ENCODE assay signal across 35 cellular contexts in the genomic region with DNA sequence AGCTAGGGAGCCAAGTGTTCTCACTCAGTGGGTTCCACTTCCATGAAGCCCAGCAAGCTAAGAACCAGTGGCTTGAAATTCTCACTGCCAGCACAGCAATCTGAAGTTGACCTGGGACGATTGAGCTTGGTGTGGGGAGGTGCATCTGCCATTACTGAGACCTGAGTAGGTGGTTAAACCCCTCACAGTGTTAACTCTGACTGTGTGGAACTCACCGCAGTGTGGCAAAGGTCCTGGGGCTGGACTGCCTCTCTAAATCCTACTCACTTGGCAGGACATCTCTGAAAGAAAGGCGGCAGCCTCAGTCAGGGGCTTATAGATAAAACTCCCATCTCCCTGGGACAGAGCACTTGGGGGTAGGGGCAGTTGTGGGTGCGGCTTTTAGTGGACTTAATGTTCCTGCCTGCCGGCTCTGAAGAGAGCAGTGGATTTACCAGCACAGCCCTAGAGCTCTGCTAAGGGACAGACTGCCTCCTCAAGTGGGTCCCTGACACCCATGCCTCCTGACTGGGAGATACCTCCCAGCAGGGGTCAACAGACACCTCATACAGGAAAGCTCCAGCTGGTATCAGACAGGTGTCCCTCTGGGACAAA.
"Had no signal": no experiment of that assay in that cellular context is flagged by ENCODE, and none has a peak within 500 bp of the region (broad histone marks: within the 10 kb centered on the region; RNA-seq: fewer than 3 reads in every experiment).

No MANE protein-coding gene starts in this region.

- ATAC-seq: activated CD4-positive, alpha-beta T cell treated with anti-CD3 and anti-CD28 coated beads for 36 hours; activated CD8-positive, alpha-beta memory T cell treated with anti-CD3 and anti-CD28 coated beads, Interleukin-2, amount 10 ng/mL, durations not matched to agents 7 days and 5 days; activated CD8-positive, alpha-beta T cell treated with anti-CD3 and anti-CD28 coated beads, Interleukin-2, amount 10 ng/mL, durations not matched to agents 7 days and 5 days; activated naive CD8-positive, alpha-beta T cell treated with anti-CD3 and anti-CD28 coated beads, Interleukin-2, amount 50 U/mL, for 24 hours had no signal

- H3K27me3 Mint-ChIP-seq: activated B cell treated with CpG ODN at 0.5 μM for 24 hours; activated CD4-positive, alpha-beta memory T cell treated with anti-CD3 and anti-CD28 coated beads, Interleukin-2, amount 10 ng/mL, durations not matched to agents 7 days and 5 days; activated CD4-positive, alpha-beta T cell treated with anti-CD3 and anti-CD28 coated beads for 36 hours; activated CD4-positive, alpha-beta T cell treated with anti-CD3 and anti-CD28 coated beads, Interleukin-2, amount 10 ng/mL, durations not matched to agents 7 days and 5 days; activated CD8-positive, alpha-beta memory T cell treated with anti-CD3 and anti-CD28 coated beads, Interleukin-2, amount 10 ng/mL, durations not matched to agents 7 days and 5 days; activated naive CD4-positive, alpha-beta T cell treated with anti-CD3 and anti-CD28 coated beads, Interleukin-2, amount 10 ng/mL, durations not matched to agents 7 days and 5 days; activated naive CD4-positive, alpha-beta T cell treated with anti-CD3 and anti-CD28 coated beads, Interleukin-2, amount 50 U/mL, for 24 hours; activated naive CD8-positive, alpha-beta T cell treated with anti-CD3 and anti-CD28 coated beads, Interleukin-2, amount 10 ng/mL, durations not matched to agents 7 days and 5 days; activated naive CD8-positive, alpha-beta T cell treated with anti-CD3 and anti-CD28 coated beads, Interleukin-2, amount 50 U/mL, for 24 hours; activated T-cell treated with anti-CD3 and anti-CD28 coated beads, Interleukin-2, amount 50 U/mL, for 24 hours had no signal

- H3K4me1 ChIP-seq: ascending aorta had no signal

- H3K27me3 ChIP-seq: ascending aorta, cardiac muscle cell had no signal

- H3K4me3 Mint-ChIP-seq: activated B cell treated with CpG ODN at 0.5 μM for 24 hours; activated CD4-positive, alpha-beta memory T cell treated with anti-CD3 and anti-CD28 coated beads, Interleukin-2, amount 10 ng/mL, durations not matched to agents 7 days and 5 days; activated CD4-positive, alpha-beta T cell treated with anti-CD3 and anti-CD28 coated beads for 36 hours; activated CD4-positive, alpha-beta T cell treated with anti-CD3 and anti-CD28 coated beads, Interleukin-2, amount 10 ng/mL, durations not matched to agents 7 days and 5 days; activated CD8-positive, alpha-beta memory T cell treated with anti-CD3 and anti-CD28 coated beads, Interleukin-2, amount 10 ng/mL, durations not matched to agents 7 days and 5 days; activated CD8-positive, alpha-beta T cell treated with anti-CD3 and anti-CD28 coated beads, Interleukin-2, amount 10 ng/mL, durations not matched to agents 7 days and 5 days; activated naive CD4-positive, alpha-beta T cell treated with anti-CD3 and anti-CD28 coated beads, Interleukin-2, amount 10 ng/mL, durations not matched to agents 7 days and 5 days; activated naive CD4-positive, alpha-beta T cell treated with anti-CD3 and anti-CD28 coated beads, Interleukin-2, amount 50 U/mL, for 24 hours; activated naive CD8-positive, alpha-beta T cell; activated naive CD8-positive, alpha-beta T cell treated with anti-CD3 and anti-CD28 coated beads, Interleukin-2, amount 10 ng/mL, durations not matched to agents 7 days and 5 days; activated naive CD8-positive, alpha-beta T cell treated with anti-CD3 and anti-CD28 coated beads, Interleukin-2, amount 50 U/mL, for 24 hours; activated T-cell treated with anti-CD3 and anti-CD28 coated beads, Interleukin-2, amount 50 U/mL, for 24 hours; brain; T-helper 1 cell treated with Interleukin-12 subunit alpha and Interleukin-12 subunit beta and Interleukin-4 antibody, amounts not matched to agents 30 μg/mL and 1 μg/mL, for 36 hours; T-helper 2 cell treated with Interferon-gamma antibody and Interleukin-4, amounts not matched to agents 5 μg/mL and 100 μg/mL, for 36 hours had no signal

- H3K27ac Mint-ChIP-seq: activated B cell treated with CpG ODN at 0.5 μM for 24 hours; activated CD4-positive, alpha-beta memory T cell treated with anti-CD3 and anti-CD28 coated beads, Interleukin-2, amount 10 ng/mL, durations not matched to agents 7 days and 5 days; activated CD4-positive, alpha-beta T cell treated with anti-CD3 and anti-CD28 coated beads for 36 hours; activated CD4-positive, alpha-beta T cell treated with anti-CD3 and anti-CD28 coated beads, Interleukin-2, amount 10 ng/mL, durations not matched to agents 7 days and 5 days; activated CD8-positive, alpha-beta memory T cell treated with anti-CD3 and anti-CD28 coated beads, Interleukin-2, amount 10 ng/mL, durations not matched to agents 7 days and 5 days; activated CD8-positive, alpha-beta T cell treated with anti-CD3 and anti-CD28 coated beads, Interleukin-2, amount 10 ng/mL, durations not matched to agents 7 days and 5 days; activated naive CD4-positive, alpha-beta T cell treated with anti-CD3 and anti-CD28 coated beads, Interleukin-2, amount 10 ng/mL, durations not matched to agents 7 days and 5 days; activated naive CD4-positive, alpha-beta T cell treated with anti-CD3 and anti-CD28 coated beads, Interleukin-2, amount 50 U/mL, for 24 hours; activated naive CD8-positive, alpha-beta T cell; activated naive CD8-positive, alpha-beta T cell treated with anti-CD3 and anti-CD28 coated beads, Interleukin-2, amount 10 ng/mL, durations not matched to agents 7 days and 5 days; activated naive CD8-positive, alpha-beta T cell treated with anti-CD3 and anti-CD28 coated beads, Interleukin-2, amount 50 U/mL, for 24 hours; activated T-cell treated with anti-CD3 and anti-CD28 coated beads, Interleukin-2, amount 50 U/mL, for 24 hours; activated T-helper 2 cell treated with anti-CD3 and anti-CD28 coated beads, Interferon-gamma antibody, Interleukin-2, Interleukin-4, amounts not matched to agents 10 μg/mL and 5 μg/mL and 100 μg/mL, durations not matched to agents 14 hours and 24 hours and 36 hours; brain; T-helper 1 cell treated with Interleukin-12 subunit alpha and Interleukin-12 subunit beta and Interleukin-4 antibody, amounts not matched to agents 30 μg/mL and 1 μg/mL, for 36 hours; T-helper 2 cell treated with Interferon-gamma antibody and Interleukin-4, amounts not matched to agents 5 μg/mL and 100 μg/mL, for 36 hours had no signal

- H3K27ac ChIP-seq: ascending aorta, cardiac muscle cell, VCaP had no signal

- H3K9me3 ChIP-seq: ascending aorta had no signal

- H3K4me3 ChIP-seq: ascending aorta, cardiac muscle cell had no signal

- H3K9me3 Mint-ChIP-seq: activated B cell treated with CpG ODN at 0.5 μM for 24 hours; activated CD4-positive, alpha-beta T cell treated with anti-CD3 and anti-CD28 coated beads, Interleukin-2, amount 10 ng/mL, durations not matched to agents 7 days and 5 days had no signal

- H3K36me3 ChIP-seq: ascending aorta, cardiac muscle cell had no signal

- H3K36me3 Mint-ChIP-seq: activated CD8-positive, alpha-beta memory T cell treated with anti-CD3 and anti-CD28 coated beads, Interleukin-2, amount 10 ng/mL, durations not matched to agents 7 days and 5 days; activated naive CD4-positive, alpha-beta T cell treated with anti-CD3 and anti-CD28 coated beads, Interleukin-2, amount 10 ng/mL, durations not matched to agents 7 days and 5 days; activated naive CD4-positive, alpha-beta T cell treated with anti-CD3 and anti-CD28 coated beads, Interleukin-2, amount 50 U/mL, for 24 hours; activated naive CD8-positive, alpha-beta T cell; activated naive CD8-positive, alpha-beta T cell treated with anti-CD3 and anti-CD28 coated beads, Interleukin-2, amount 10 ng/mL, durations not matched to agents 7 days and 5 days; brain had no signal

- H3K4me1 Mint-ChIP-seq: activated B cell treated with CpG ODN at 0.5 μM for 24 hours; activated CD4-positive, alpha-beta memory T cell treated with anti-CD3 and anti-CD28 coated beads, Interleukin-2, amount 10 ng/mL, durations not matched to agents 7 days and 5 days; activated CD4-positive, alpha-beta T cell treated with anti-CD3 and anti-CD28 coated beads for 36 hours; activated CD4-positive, alpha-beta T cell treated with anti-CD3 and anti-CD28 coated beads, Interleukin-2, amount 10 ng/mL, durations not matched to agents 7 days and 5 days; activated CD8-positive, alpha-beta memory T cell treated with anti-CD3 and anti-CD28 coated beads, Interleukin-2, amount 10 ng/mL, durations not matched to agents 7 days and 5 days; activated naive CD4-positive, alpha-beta T cell treated with anti-CD3 and anti-CD28 coated beads, Interleukin-2, amount 10 ng/mL, durations not matched to agents 7 days and 5 days; activated naive CD4-positive, alpha-beta T cell treated with anti-CD3 and anti-CD28 coated beads, Interleukin-2, amount 50 U/mL, for 24 hours; activated naive CD8-positive, alpha-beta T cell treated with anti-CD3 and anti-CD28 coated beads, Interleukin-2, amount 10 ng/mL, durations not matched to agents 7 days and 5 days; activated naive CD8-positive, alpha-beta T cell treated with anti-CD3 and anti-CD28 coated beads, Interleukin-2, amount 50 U/mL, for 24 hours; brain had no signal

- DNase-seq: activated B cell treated with CpG ODN at 0.5 μM for 24 hours; activated CD4-positive, alpha-beta memory T cell treated with anti-CD3 and anti-CD28 coated beads, Interleukin-2, amount 10 ng/mL, durations not matched to agents 7 days and 5 days; activated CD4-positive, alpha-beta T cell treated with anti-CD3 and anti-CD28 coated beads for 36 hours; activated CD4-positive, alpha-beta T cell treated with anti-CD3 and anti-CD28 coated beads for 48 hours; activated CD4-positive, alpha-beta T cell treated with anti-CD3 and anti-CD28 coated beads, Interleukin-2, amount 10 ng/mL, durations not matched to agents 7 days and 5 days; activated CD4-positive, alpha-beta T cell treated with anti-CD3 and anti-CD28 coated beads, Interleukin-2, amount 50 U/mL, for 48 hours; activated CD4-positive, CD25-positive, alpha-beta regulatory T cell treated with anti-CD3 and anti-CD28 coated beads, Interleukin-2, amount 50 U/mL, for 72 hours; activated CD8-positive, alpha-beta memory T cell treated with anti-CD3 and anti-CD28 coated beads for 24 hours; activated CD8-positive, alpha-beta memory T cell treated with anti-CD3 and anti-CD28 coated beads, Interleukin-2, amount 10 ng/mL, durations not matched to agents 7 days and 5 days; activated CD8-positive, alpha-beta memory T cell treated with anti-CD3 and anti-CD28 coated beads, Interleukin-2, amount 50 U/mL, for 48 hours; activated CD8-positive, alpha-beta T cell treated with anti-CD3 and anti-CD28 coated beads, Interleukin-2, amount 10 ng/mL, durations not matched to agents 7 days and 5 days; activated effector memory CD4-positive, alpha-beta T cell treated with Interleukin-2 at 50 U/mL for 16 hours; activated gamma-delta T cell; activated naive CD4-positive, alpha-beta T cell treated with anti-CD3 and anti-CD28 coated beads, Interleukin-2, amount 10 ng/mL, durations not matched to agents 7 days and 5 days; activated naive CD4-positive, alpha-beta T cell treated with Interleukin-2 at 50 U/mL for 16 hours; activated naive CD8-positive, alpha-beta T cell treated with anti-CD3 and anti-CD28 coated beads, Interleukin-2, amount 10 ng/mL, durations not matched to agents 7 days and 5 days; activated naive CD8-positive, alpha-beta T cell treated with anti-CD3 and anti-CD28 coated beads, Interleukin-2, amount 50 U/mL, for 24 hours; activated T-cell treated with anti-CD3 and anti-CD28 coated beads, Interleukin-2, amount 50 U/mL, for 24 hours; activated T-cell treated with anti-CD3 and anti-CD28 coated beads, Interleukin-2, amount 50 U/mL, for 48 hours; amygdala; anterior cingulate cortex; central memory CD4-positive, alpha-beta T cell; SW 1271; T-helper 1 cell; T-helper 2 cell; T-helper 9 cell had no signal
